ENCODE assay signal across 11 cellular contexts in genomic region chr1:152777510-152778137, GRCh38. TPM values are rescaled to one million over a fixed set of nuclear protein-coding genes. Genes with fewer than 3 reads are reported as not detected.
DNase-seq lines count a peak whose midpoint lies in the region; ATAC-seq and TF ChIP-seq lines count a peak whose summit lies in the region.
"Had no signal": no experiment of that assay in that cellular context is flagged by ENCODE, and none has a peak within 500 bp of the region (broad histone marks: within the 10 kb centered on the region; RNA-seq: fewer than 3 reads in every experiment).

No MANE protein-coding gene starts in this region.

- H3K27ac Mint-ChIP-seq in T-cell, result no peak overlapping the region
- H3K27ac Mint-ChIP-seq: immature natural killer cell had no signal

- no peaks in the 10 kb centered on the region for H3K79me2 ChIP-seq in OCI-LY7 (ENCODE audit: insufficient read depth, low read depth, low read length)

- H3K9me3 Mint-ChIP-seq in T-cell, result no peaks in the 10 kb centered on the region

- peaks cover 25 to 38% of the 10 kb centered on the region in 2 donors for H3K27me3 Mint-ChIP-seq in T-cell

- TF ChIP-seq CTCF in GM20000 (IDR thresholded peaks at IDR 0.05; ENCODE audit: extremely low read depth, missing control alignments) (peak; percentile 18), OCI-LY7 (conservative IDR thresholded peaks at IDR 0.05; ENCODE audit: low read length) (peak; percentile 55), foreskin keratinocyte (conservative IDR thresholded peaks at IDR 0.05) (peak; percentile 69), heart left ventricle (IDR thresholded peaks at IDR 0.05) (no peak)

- H2AFZ ChIP-seq in OCI-LY7 (ENCODE audit: low read length), result no peak overlapping the region

- intact Hi-C loops in OCI-LY7 (cut with micrococcal nuclease; ENCODE audit: unreplicated experiment) (no loop called here), heart left ventricle (cut with DNase I) (no loop called here)

- H3K4me1 ChIP-seq in OCI-LY7 (ENCODE audit: insufficient read depth, low read length, poor library complexity, severe bottlenecking), result no peaks in the 10 kb centered on the region
- peaks cover 9% of the 10 kb centered on the region for H3K4me1 ChIP-seq in foreskin keratinocyte
- H3K4me1 ChIP-seq in heart left ventricle, result no peaks in the 10 kb centered on the region

- no peaks in the 10 kb centered on the region for H4K20me1 ChIP-seq in OCI-LY7 (ENCODE audit: insufficient read depth, low read length)

- H3K4me1 Mint-ChIP-seq in T-cell, result no peaks in the 10 kb centered on the region
- H3K4me1 Mint-ChIP-seq: immature natural killer cell had no signal

- CTCF ChIA-PET in OCI-LY7 (lab: Charles Lee; ENCODE audit: unreplicated experiment) (no interaction called here), T-cell (lab: Charles Lee) (no interaction called here)

- H3K36me3 ChIP-seq in OCI-LY7 (ENCODE audit: insufficient read depth, low read length), result no peaks in the 10 kb centered on the region
- no peaks in the 10 kb centered on the region for H3K36me3 ChIP-seq in heart left ventricle
- H3K36me3 ChIP-seq: MG63 had no signal

- H3K4me3 Mint-ChIP-seq in T-cell, result no peak overlapping the region
- H3K4me3 Mint-ChIP-seq: immature natural killer cell had no signal

- H3K9me3 ChIP-seq in OCI-LY7 (ENCODE audit: low read length) (no peaks in the 10 kb centered on the region), heart left ventricle (peaks cover 0 to 5% (median 0%) of the 10 kb centered on the region in 12 donors)
- H3K9me3 ChIP-seq: MG63 had no signal

- POLR2A ChIA-PET in OCI-LY7 (lab: Charles Lee), result no interaction called here
- POLR2A ChIA-PET in T-cell (lab: Charles Lee), result no interaction called here

- ATAC-seq in foreskin keratinocyte (no peak), heart left ventricle (no peak), T-cell (replicated peaks in 1 of 4) (no peak), GM18502 (IDR thresholded peaks at IDR 0.05; ENCODE audit: poor library complexity, unreplicated experiment) (no peak)

- WGBS in heart left ventricle, 4 donors, result 39 to 58% (median 45%) methylated on average over 4 of the region's 4 CpGs

- H3K36me3 Mint-ChIP-seq in T-cell, result no peaks in the 10 kb centered on the region
- H3K36me3 Mint-ChIP-seq: immature natural killer cell had no signal

- H3K4me3 ChIP-seq in OCI-LY7 (ENCODE audit: low read depth, low read length, poor library complexity, severe bottlenecking) (no peak overlapping the region), heart left ventricle (no peak overlapping the region)
- H3K4me3 ChIP-seq: MG63 had no signal

- BruUV-seq in OCI-LY7 (replicated peaks; lab: Mats Ljungman, UMichigan), result no TSS peak

- no peaks in the 10 kb centered on the region for H3K9me2 ChIP-seq in OCI-LY7 (ENCODE audit: insufficient read depth, low read length)

- DNase-seq in NCI-H1694 treated with DMSO at 0.1 percent for 48 hours (lab: John Stamatoyannopoulos, UW) (peak; percentile 18), NCI-H1694 (lab: John Stamatoyannopoulos, UW) (no peak), GM20000 (ENCODE audit: low spot score) (peak; percentile 59), OCI-LY7 (ENCODE audit: low spot score) (peak; percentile 4), foreskin keratinocyte (no peak), heart left ventricle (no peak), T-cell (no peak)
- DNase-seq: immature natural killer cell, MG63, T-helper 1 cell had no signal

- TF ChIP-seq POLR2A in heart left ventricle (IDR thresholded peaks at IDR 0.05), result no peak

- H3K4me2 ChIP-seq in OCI-LY7 (ENCODE audit: low read length), result no peak overlapping the region

- H3K27ac ChIP-seq in OCI-LY7 (ENCODE audit: low read depth, low read length, poor library complexity, severe bottlenecking) (no peak overlapping the region), foreskin keratinocyte (no peak overlapping the region), heart left ventricle (no peak overlapping the region)

- H3K27me3 ChIP-seq in foreskin keratinocyte, result no peaks in the 10 kb centered on the region
- peaks cover 0 to 4% (median 0%) of the 10 kb centered on the region in 9 donors for H3K27me3 ChIP-seq in heart left ventricle
- H3K27me3 ChIP-seq: MG63 had no signal

RNA-seq across cellular contexts. Expression of gene LCE1F, which starts 2.7 kb away (rescaled TPM):
- not detected in 2 replicates for total RNA-seq in OCI-LY7 (2014; rRNA removed; shearing (Covaris generic))
- total RNA-seq in OCI-LY7 (2022), result not detected in 2 replicates
- 0.42 and 0.61 TPM in 2 replicates for total RNA-seq in foreskin keratinocyte
- polyA plus RNA-seq in foreskin keratinocyte, result 0.81 and 1.3 TPM in 2 replicates
- not detected for total RNA-seq in heart left ventricle
- not detected for polyA plus RNA-seq in heart left ventricle
- not detected for total RNA-seq in T-cell
- polyA plus RNA-seq: immature natural killer cell had no signal

RNA-seq across cellular contexts. Expression of gene LCE1E, which starts 8.4 kb away (rescaled TPM):
- not detected in 2 replicates for total RNA-seq in OCI-LY7 (2014; rRNA removed; shearing (Covaris generic))
- not detected in 2 replicates for total RNA-seq in OCI-LY7 (2022)
- 0.28 and 0.51 TPM in 2 replicates for total RNA-seq in foreskin keratinocyte
- 0.59 and 1.1 TPM in 2 replicates for polyA plus RNA-seq in foreskin keratinocyte
- not detected for total RNA-seq in heart left ventricle
- polyA plus RNA-seq in heart left ventricle, result not detected
- total RNA-seq in T-cell, result not detected
- polyA plus RNA-seq: immature natural killer cell had no signal

RNA-seq across cellular contexts. Expression of gene LCE1D, which starts 18.9 kb away (rescaled TPM):
- total RNA-seq in OCI-LY7 (2014; rRNA removed; shearing (Covaris generic)), result not detected in 2 replicates
- total RNA-seq in OCI-LY7 (2022) (not detected in 2 replicates), foreskin keratinocyte (0.44 TPM in 1 of 2 replicates, not detected in the other), heart left ventricle (not detected), T-cell (not detected)
- polyA plus RNA-seq in foreskin keratinocyte (not detected in 2 replicates), heart left ventricle (not detected)
- polyA plus RNA-seq: immature natural killer cell had no signal

RNA-seq across cellular contexts. Expression of gene KPRP, which starts 19.8 kb away (rescaled TPM):
- not detected in 2 replicates for total RNA-seq in OCI-LY7 (2014; rRNA removed; shearing (Covaris generic))
- total RNA-seq in OCI-LY7 (2022), result not detected in 2 replicates
- 0.46 and 0.78 TPM in 2 replicates for total RNA-seq in foreskin keratinocyte
- polyA plus RNA-seq in foreskin keratinocyte, result 0.43 and 0.67 TPM in 2 replicates
- total RNA-seq in heart left ventricle, result not detected
- not detected for polyA plus RNA-seq in heart left ventricle
- total RNA-seq in T-cell, result not detected
- polyA plus RNA-seq: immature natural killer cell had no signal

RNA-seq across cellular contexts. Expression of gene LCE1C, which starts 28.8 kb away (rescaled TPM):
- not detected in 2 replicates for total RNA-seq in OCI-LY7 (2014; rRNA removed; shearing (Covaris generic))
- total RNA-seq in OCI-LY7 (2022), result not detected in 2 replicates
- 2.9 and 3.5 TPM in 2 replicates for total RNA-seq in foreskin keratinocyte
- polyA plus RNA-seq in foreskin keratinocyte, result 3.8 and 3.9 TPM in 2 replicates
- not detected for total RNA-seq in heart left ventricle
- polyA plus RNA-seq in heart left ventricle, result not detected
- total RNA-seq in T-cell, result not detected
- polyA plus RNA-seq: immature natural killer cell had no signal

Comparison
In these comparisons a context has a peak if more than half of its experiments do, and no peak if none do; other contexts are left out.
1. DNase-seq: peak in NCI-H1694 treated with DMSO at 0.1 percent for 48 hours (single experiment), GM20000 (single experiment) and OCI-LY7 (single experiment); none in NCI-H1694 (single experiment), foreskin keratinocyte (0 of 2), heart left ventricle (0 of 5) and T-cell (0 of 34).
2. CTCF ChIP-seq: peak in GM20000 (single experiment), OCI-LY7 (single experiment) and foreskin keratinocyte (single experiment); none in heart left ventricle (0 of 12).